Comparison of ENCODE assay signal across 23 cellular contexts in the genomic region with DNA sequence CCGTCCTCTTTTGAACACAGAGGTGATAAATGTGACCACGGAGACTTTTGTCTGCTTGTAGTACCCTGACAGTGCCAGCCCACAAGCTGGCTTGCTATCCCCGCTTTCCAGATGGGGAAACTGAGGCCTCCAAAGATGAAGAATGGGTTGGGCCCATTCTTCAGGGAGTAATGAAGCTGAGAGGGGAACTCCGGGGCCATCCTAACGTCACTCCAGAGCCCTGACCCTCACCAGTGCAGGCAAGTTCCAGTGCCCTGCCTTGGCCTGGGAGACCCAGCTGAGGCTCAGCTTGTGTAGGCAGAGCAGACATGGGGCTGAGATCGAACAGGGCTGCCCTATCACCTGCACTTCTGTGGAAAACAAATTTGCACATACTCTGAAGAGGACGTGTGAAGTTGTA.
DNase-seq lines count a peak whose midpoint lies in the region; ATAC-seq and TF ChIP-seq lines count a peak whose summit lies in the region.
"Had no signal": no experiment of that assay in that cellular context is flagged by ENCODE, and none has a peak within 500 bp of the region (broad histone marks: within the 10 kb centered on the region; RNA-seq: fewer than 3 reads in every experiment).

No MANE protein-coding gene starts in this region.

- peak overlapping the region; percentile 8 for H2AFZ ChIP-seq in IMR-90 (replicated peaks; ENCODE audit: low read length, poor library complexity)

- no TSS peak for BruUV-seq in IMR-90 (replicated peaks; lab: Mats Ljungman, UMichigan)

- in situ Hi-C loops in IMR-90 (cut with MboI; ENCODE audit: low sequenced_read_pairs) (no loop called here), gastrocnemius medialis (cut with MboI; ENCODE audit: low sequenced_read_pairs in 4 of 4) (no loop called here)

- peak overlapping the region; percentile 75 for H4K91ac ChIP-seq in IMR-90 (ENCODE audit: insufficient read depth, low read depth, low read length)

- no peaks in the 10 kb centered on the region for H3K9me3 ChIP-seq in IMR-90 (ENCODE audit: control insufficient read depth, insufficient read depth, low read length)
- no peaks in the 10 kb centered on the region for H3K9me3 ChIP-seq in mesodermal cell (ENCODE audit: control insufficient read depth, low read length)
- H3K9me3 ChIP-seq in gastrocnemius medialis, result no peaks in the 10 kb centered on the region
- H3K9me3 ChIP-seq in right lobe of liver, result no peaks in the 10 kb centered on the region
- H3K9me3 ChIP-seq: ascending aorta, thyroid gland had no signal

- ATAC-seq in IMR-90 (ENCODE audit: low read depth) (no peak), gastrocnemius medialis (no peak), right lobe of liver (no peak)
- ATAC-seq: activated T-helper 17 cell treated with anti-CD3 and anti-CD28 coated beads, Interleukin-2, amount 50 U/mL, for 72 hours; esophagus mucosa; HCT116; PC-3; stimulated activated naive CD8-positive, alpha-beta T cell treated with anti-CD3 and anti-CD28 coated beads, Interleukin-15, Interleukin-2, amounts not matched to agents 100 U/mL and 50 U/mL, for 24 hours had no signal

- peak overlapping the region; percentile 5; the same call in 1 of the 2 replicates for H3K56ac ChIP-seq in IMR-90 (ENCODE audit: extremely low read depth, insufficient read depth, low read length)

- H2BK120ac ChIP-seq in IMR-90 (ENCODE audit: low read depth, low read length), result peak overlapping the region; percentile 100

- no peak for TF ChIP-seq CTCF in IMR-90 (conservative IDR thresholded peaks at IDR 0.05; ENCODE audit: low read depth, low read length)
- no peak for TF ChIP-seq CTCF in gastrocnemius medialis (IDR thresholded peaks at IDR 0.05 in 4 of 5, conservative IDR thresholded peaks at IDR 0.05 in 1 of 5)
- no peak for TF ChIP-seq CTCF in right lobe of liver (IDR thresholded peaks at IDR 0.05)
- TF ChIP-seq CTCF in CD14-positive monocyte (IDR thresholded peaks at IDR 0.05), result no peak

- no peak overlapping the region for H2AK9ac ChIP-seq in IMR-90 (replicated peaks; ENCODE audit: low read depth, low read length, poor library complexity)

- peak overlapping the region; percentile 51; the same call in 1 of the 2 replicates for H3K23ac ChIP-seq in IMR-90 (ENCODE audit: low read depth, low read length)

- H3K27ac Mint-ChIP-seq in CD14-positive monocyte, result no peak overlapping the region
- H3K27ac Mint-ChIP-seq: activated naive CD8-positive, alpha-beta T cell; activated T-helper 17 cell treated with anti-CD3 and anti-CD28 coated beads, Interleukin-2, amount 50 U/mL, for 72 hours; CD4-positive, alpha-beta T cell had no signal

- H3K79me1 ChIP-seq in IMR-90 (ENCODE audit: low read depth in 1 of 2, low read length in 2 of 2), result peaks cover 0 to 4% of the 10 kb centered on the region in 2 experiments; a peak in 1 of 4 replicates

- H3K27me3 ChIP-seq in IMR-90 (ENCODE audit: control insufficient read depth, insufficient read depth, low read length), result no peaks in the 10 kb centered on the region
- no peaks in the 10 kb centered on the region for H3K27me3 ChIP-seq in gastrocnemius medialis
- no peaks in the 10 kb centered on the region for H3K27me3 ChIP-seq in right lobe of liver
- H3K27me3 ChIP-seq: ascending aorta, thyroid gland had no signal

- no peak overlapping the region for H3K9ac ChIP-seq in IMR-90 (ENCODE audit: low read depth, low read length)

- H3K4me1 ChIP-seq in IMR-90 (ENCODE audit: control insufficient read depth, insufficient read depth, low read length), result peaks cover 37% of the 10 kb centered on the region
- H3K4me1 ChIP-seq in mesodermal cell (ENCODE audit: control insufficient read depth, insufficient read depth, low read length, poor library complexity, severe bottlenecking), result peaks cover 61% of the 10 kb centered on the region
- H3K4me1 ChIP-seq in gastrocnemius medialis, result peaks cover 62 to 65% of the 10 kb centered on the region in 2 donors
- peaks cover 0 to 11% (median 5%) of the 10 kb centered on the region in 4 donors for H3K4me1 ChIP-seq in right lobe of liver

- H4K20me1 ChIP-seq in IMR-90 (ENCODE audit: insufficient read depth, low read length), result no peaks in the 10 kb centered on the region

- peak overlapping the region; percentile 59; the same call in 2 of the 3 replicates for H2BK15ac ChIP-seq in IMR-90 (ENCODE audit: low read depth, low read length)

- 57% methylated on average over 1 of the region's 7 CpGs; no CpG with 5 or more reads in 1 of the 2 experiments for WGBS in IMR-90 (ENCODE audit: extremely low coverage in 2 of 2, insufficient read length in 1 of 2), 2 experiments
- 92 to 97% methylated on average over 3 to 6 of the region's 7 CpGs for WGBS in mesodermal cell (ENCODE audit: insufficient coverage in 2 of 2), 2 experiments
- WGBS in right lobe of liver (ENCODE audit: insufficient coverage, low coverage, low lambda C conversion rate, missing lambda C conversion rate), result 78% methylated on average over 7 of the region's 7 CpGs

- peaks cover 0 to 3% (median 0%) of the 10 kb centered on the region in 7 donors for H3K9me3 Mint-ChIP-seq in CD14-positive monocyte
- H3K9me3 Mint-ChIP-seq: activated T-helper 17 cell treated with anti-CD3 and anti-CD28 coated beads, Interleukin-2, amount 50 U/mL, for 72 hours; CD4-positive, alpha-beta T cell had no signal

- H3K18ac ChIP-seq in IMR-90 (ENCODE audit: low read depth, low read length), result peak overlapping the region; percentile 63

- H3K36me3 ChIP-seq in IMR-90 (ENCODE audit: control insufficient read depth, insufficient read depth, low read length), result no peaks in the 10 kb centered on the region
- no peaks in the 10 kb centered on the region for H3K36me3 ChIP-seq in mesodermal cell (ENCODE audit: control insufficient read depth, insufficient read depth, low read length)
- no peaks in the 10 kb centered on the region for H3K36me3 ChIP-seq in gastrocnemius medialis
- H3K36me3 ChIP-seq in right lobe of liver, result no peaks in the 10 kb centered on the region
- H3K36me3 ChIP-seq: ascending aorta, thyroid gland had no signal

- H3K9me1 ChIP-seq in IMR-90 (ENCODE audit: insufficient read depth, low read length), result peaks cover 23% of the 10 kb centered on the region

- H3K4me2 ChIP-seq in IMR-90 (ENCODE audit: low read depth, low read length), result no peak overlapping the region

- H2BK5ac ChIP-seq in IMR-90 (ENCODE audit: low read depth, low read length, poor library complexity, severe bottlenecking), result peak overlapping the region; percentile 61

- no peak overlapping the region for H3K4me3 Mint-ChIP-seq in CD14-positive monocyte
- H3K4me3 Mint-ChIP-seq: activated naive CD8-positive, alpha-beta T cell; activated T-helper 17 cell treated with anti-CD3 and anti-CD28 coated beads, Interleukin-2, amount 50 U/mL, for 72 hours; CD4-positive, alpha-beta T cell had no signal

- peak overlapping the region; percentile 81 for H3K4ac ChIP-seq in IMR-90 (ENCODE audit: low read depth, low read length)

- TF ChIP-seq RAD21 in IMR-90 (IDR thresholded peaks at IDR 0.05; ENCODE audit: low read length), result no peak

- peak overlapping the region; percentile 24 for H4K5ac ChIP-seq in IMR-90 (ENCODE audit: low read depth, low read length)

- dilution Hi-C loops in IMR-90 (cut with HindIII; ENCODE audit: low sequenced_read_pairs, unreplicated experiment), result no loop called here

- H3K27ac ChIP-seq in IMR-90 (ENCODE audit: insufficient read depth, low read length) (no peak overlapping the region), caudate nucleus (ENCODE audit: low read depth, low read length) (peak overlapping the region; percentile 26), mesodermal cell (ENCODE audit: low read depth, low read length, severe bottlenecking) (peak overlapping the region; percentile 85), gastrocnemius medialis (peak overlapping the region; percentile 75 to 90 (median 85)), right lobe of liver (no peak overlapping the region)

- TF ChIP-seq POLR2A in IMR-90 (IDR thresholded peaks at IDR 0.05; ENCODE audit: low read depth, low read length) (no peak), gastrocnemius medialis (IDR thresholded peaks at IDR 0.05) (no peak), right lobe of liver (IDR thresholded peaks at IDR 0.05) (no peak)

- no peak for DNase-seq in IMR-90
- no peak for DNase-seq in caudate nucleus (lab: John Stamatoyannopoulos, UW)
- no peak for DNase-seq in gastrocnemius medialis
- DNase-seq in NCI-H187 treated with DMSO at 0.1 percent for 48 hours (lab: John Stamatoyannopoulos, UW), result no peak
- no peak for DNase-seq in right lobe of liver
- DNase-seq in CD14-positive monocyte (ENCODE audit: low spot score), result no peak
- DNase-seq: activated CD4-positive, alpha-beta T cell treated with anti-CD3 and anti-CD28 coated beads, Interleukin-2, amount 50 U/mL, for 1 hour; CD4-positive, alpha-beta T cell; effector CD8-positive, alpha-beta T cell; NCI-H510A; PC-3; SHP77 treated with DMSO at 0.1 percent for 48 hours; stimulated activated naive CD8-positive, alpha-beta T cell treated with anti-CD3 and anti-CD28 coated beads, Interleukin-15, Interleukin-2, amounts not matched to agents 100 U/mL and 50 U/mL, for 24 hours; SW 1271; T1000; thyroid gland had no signal

- POLR2A ChIA-PET in IMR-90 (lab: Charles Lee; ENCODE audit: unreplicated experiment), result no interaction called here

- no peaks in the 10 kb centered on the region for H3K4me1 Mint-ChIP-seq in CD14-positive monocyte
- H3K4me1 Mint-ChIP-seq: activated T-helper 17 cell treated with anti-CD3 and anti-CD28 coated beads, Interleukin-2, amount 50 U/mL, for 72 hours had no signal

- peak overlapping the region; percentile 53; the same call in 1 of the 2 replicates for H3K14ac ChIP-seq in IMR-90 (replicated peaks; ENCODE audit: low read depth, low read length)

- peak overlapping the region; percentile 85; the same call in 1 of the 2 replicates for H2AK5ac ChIP-seq in IMR-90 (ENCODE audit: low read depth, low read length)

- H4K8ac ChIP-seq in IMR-90 (ENCODE audit: low read depth in 2 of 2, low read length in 2 of 2), result peak overlapping the region in 1 of 2 experiments; percentile 62; a peak in 2 of 4 replicates

- peaks cover 3 to 5% (median 5%) of the 10 kb centered on the region in 3 donors for H3K27me3 Mint-ChIP-seq in CD14-positive monocyte (ENCODE audit: low read depth in 3 of 3)
- H3K27me3 Mint-ChIP-seq: activated naive CD8-positive, alpha-beta T cell; activated T-helper 17 cell treated with anti-CD3 and anti-CD28 coated beads, Interleukin-2, amount 50 U/mL, for 72 hours; CD4-positive, alpha-beta T cell had no signal

- intact Hi-C loops in IMR-90 (cut with micrococcal nuclease), result no loop called here
- intact Hi-C loops in gastrocnemius medialis (cut with DNase I; ENCODE audit: low total_unique reads), result loop anchor here (5.0 kb wide), 2 partner anchors 55 to 285 kb away; no protein-coding TSS in a partner anchor
- intact Hi-C loops in right lobe of liver (cut with DNase I), result no loop called here
- intact Hi-C loops in CD14-positive monocyte (cut with micrococcal nuclease), result no loop called here

- H2BK20ac ChIP-seq in IMR-90 (ENCODE audit: low read depth, low read length), result peak overlapping the region; percentile 92

- CTCF ChIA-PET in IMR-90 (lab: Yijun Ruan, JAX), result no interaction called here

- H3K4me3 ChIP-seq in IMR-90 (ENCODE audit: insufficient read depth, low read depth, low read length) (no peak overlapping the region), mesodermal cell (ENCODE audit: extremely low read depth, insufficient read depth, low read length, poor library complexity, severe bottlenecking) (no peak overlapping the region), gastrocnemius medialis (no peak overlapping the region), right lobe of liver (no peak overlapping the region)
- H3K4me3 ChIP-seq: lung, thyroid gland had no signal

- H3K36me3 Mint-ChIP-seq in CD14-positive monocyte, result no peaks in the 10 kb centered on the region
- H3K36me3 Mint-ChIP-seq: activated naive CD8-positive, alpha-beta T cell had no signal

Comparison
In these comparisons a context has a peak if more than half of its experiments do, and no peak if none do; other contexts are left out.
1. H3K27ac ChIP-seq: peak in caudate nucleus (single experiment), mesodermal cell (single experiment) and gastrocnemius medialis (4 of 4); none in IMR-90 (single experiment) and right lobe of liver (0 of 3).